Comparison of ENCODE assay signal across 8 cellular contexts in the genomic region with DNA sequence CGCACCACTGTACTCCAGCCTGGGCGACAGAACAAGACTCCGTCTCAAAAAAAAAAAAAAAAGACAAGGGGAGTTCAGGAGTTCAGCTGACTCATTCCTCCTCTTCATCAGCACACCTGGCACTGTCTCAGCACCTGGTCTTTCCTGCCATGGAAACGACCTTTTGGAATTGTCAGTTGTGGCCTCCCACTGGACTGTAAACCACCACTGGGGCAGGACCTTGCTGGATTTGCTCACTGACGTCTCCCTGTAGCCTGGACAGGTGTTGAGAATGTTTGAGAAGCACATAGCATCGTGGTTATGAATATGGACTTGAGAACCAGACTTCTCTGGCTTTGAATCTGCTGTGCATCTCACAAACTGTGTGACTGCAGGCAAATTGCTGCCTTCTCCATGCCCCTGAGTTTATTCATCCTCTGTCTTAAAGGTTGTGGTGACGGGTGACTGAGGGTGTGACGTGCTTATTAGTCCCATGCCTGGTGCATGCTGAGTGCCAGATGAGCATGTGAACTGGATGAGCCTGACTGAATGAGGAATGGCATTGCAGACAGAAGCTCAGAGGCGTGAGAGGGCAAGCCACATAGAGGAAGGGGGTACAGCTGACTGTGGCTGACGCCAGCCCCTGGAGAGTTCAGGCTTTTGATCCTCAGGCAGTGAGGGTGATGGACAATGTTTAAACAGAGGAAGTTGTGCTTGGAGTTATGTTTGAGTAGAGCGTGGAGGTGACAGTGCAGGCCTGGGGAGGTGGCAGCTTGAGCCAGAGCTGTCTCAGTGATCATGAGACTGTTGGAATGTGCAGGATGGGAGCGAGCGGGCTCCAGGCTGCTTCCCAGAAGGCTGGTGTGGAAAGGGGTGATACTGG. TPM values are rescaled to one million over a fixed set of nuclear protein-coding genes. Genes with fewer than 3 reads are reported as not detected.
A peak's percentile ranks its signal among the peaks of the same experiment; 100 is the strongest.
DNase-seq lines count a peak whose midpoint lies in the region; ATAC-seq and TF ChIP-seq lines count a peak whose summit lies in the region.

No MANE protein-coding gene starts in this region.

- ATAC-seq in heart right ventricle (peak; percentile 4 to 48 (median 26)), HG03139 (IDR thresholded peaks at IDR 0.05; ENCODE audit: unreplicated experiment) (no peak)

- WGBS in heart right ventricle, 2 donors: 66 to 74% methylated on average over 13 of the region's 13 CpGs

- H3K4me3 Mint-ChIP-seq in stimulated activated naive CD8-positive, alpha-beta T cell treated with anti-CD3 and anti-CD28 coated beads, Interleukin-15, Interleukin-2, amounts not matched to agents 100 ng/mL and 50 ng/mL, for 24 hours: no peak overlapping the region

- no peak for TF ChIP-seq CTCF in heart right ventricle (IDR thresholded peaks at IDR 0.05)

- no peaks in the 10 kb centered on the region for H3K27me3 Mint-ChIP-seq in stimulated activated naive CD8-positive, alpha-beta T cell treated with anti-CD3 and anti-CD28 coated beads, Interleukin-15, Interleukin-2, amounts not matched to agents 100 ng/mL and 50 ng/mL, for 24 hours

- peaks cover 66% of the 10 kb centered on the region for H3K4me1 Mint-ChIP-seq in stimulated activated naive CD8-positive, alpha-beta T cell treated with anti-CD3 and anti-CD28 coated beads, Interleukin-15, Interleukin-2, amounts not matched to agents 100 ng/mL and 50 ng/mL, for 24 hours (ENCODE audit: low read depth)

- H3K27ac ChIP-seq in heart right ventricle: peak overlapping the region; percentile 81 to 93 (median 86)

- peak overlapping the region; percentile 67 for H3K27ac Mint-ChIP-seq in stimulated activated naive CD8-positive, alpha-beta T cell treated with anti-CD3 and anti-CD28 coated beads, Interleukin-15, Interleukin-2, amounts not matched to agents 100 ng/mL and 50 ng/mL, for 24 hours

- no peaks in the 10 kb centered on the region for H3K9me3 ChIP-seq in heart right ventricle

- no peaks in the 10 kb centered on the region for H3K9me3 Mint-ChIP-seq in stimulated activated naive CD8-positive, alpha-beta T cell treated with anti-CD3 and anti-CD28 coated beads, Interleukin-15, Interleukin-2, amounts not matched to agents 100 ng/mL and 50 ng/mL, for 24 hours

- peaks cover 14 to 87% (median 67%) of the 10 kb centered on the region in 9 donors for H3K4me1 ChIP-seq in heart right ventricle

- H3K36me3 Mint-ChIP-seq in stimulated activated naive CD8-positive, alpha-beta T cell treated with anti-CD3 and anti-CD28 coated beads, Interleukin-15, Interleukin-2, amounts not matched to agents 100 ng/mL and 50 ng/mL, for 24 hours (ENCODE audit: low read depth): no peaks in the 10 kb centered on the region

- DNase-seq in SIG-M5 treated with dmso at 0.1 percent for 504 hours (lab: John Stamatoyannopoulos, UW; ENCODE audit: unreplicated experiment) (peak; percentile 6), SIG-M5 (lab: John Stamatoyannopoulos, UW) (no peak), heart right ventricle (no peak), pons (ENCODE audit: low spot score) (no peak), NCI-H1930 (lab: John Stamatoyannopoulos, UW) (no peak)
- peak; percentile 26 for DNase-seq in activated CD4-positive, CD25-positive, alpha-beta regulatory T cell treated with anti-CD3 and anti-CD28 coated beads, Interleukin-2, amount 50 U/mL, for 72 hours

- peaks cover 0 to 40% (median 0%) of the 10 kb centered on the region in 9 donors for H3K36me3 ChIP-seq in heart right ventricle

- intact Hi-C loops in heart right ventricle (cut with DNase I): no loop called here

- H3K27me3 ChIP-seq in heart right ventricle: no peaks in the 10 kb centered on the region

- H3K4me3 ChIP-seq in heart right ventricle: no peak overlapping the region

RNA-seq across cellular contexts. Expression of a gene that starts 12.7 kb away (rescaled TPM):
- total RNA-seq in heart right ventricle: 10 to 100 TPM; 51.1 to 72.5 (median 62.6) TPM
- 10 to 100 TPM; 55.0 to 64.6 TPM for polyA plus RNA-seq in heart right ventricle

RNA-seq across cellular contexts. Expression of a gene that starts 55.1 kb away (rescaled TPM):
- total RNA-seq in heart right ventricle: 10 to 100 TPM in 5 of 10 donors, 1 to 10 TPM in 5; 8.0 to 13.0 (median 10.1) TPM
- polyA plus RNA-seq in heart right ventricle: 1 to 10 TPM; 3.6 to 6.9 TPM

Comparison
In these comparisons a context has a peak if more than half of its experiments do, and no peak if none do; other contexts are left out.
1. DNase-seq: peak in SIG-M5 treated with dmso at 0.1 percent for 504 hours (single experiment) and activated CD4-positive, CD25-positive, alpha-beta regulatory T cell treated with anti-CD3 and anti-CD28 coated beads, Interleukin-2, amount 50 U/mL, for 72 hours (single experiment); none in SIG-M5 (single experiment), heart right ventricle (0 of 2), pons (single experiment) and NCI-H1930 (0 of 2).